In the genomic region with DNA sequence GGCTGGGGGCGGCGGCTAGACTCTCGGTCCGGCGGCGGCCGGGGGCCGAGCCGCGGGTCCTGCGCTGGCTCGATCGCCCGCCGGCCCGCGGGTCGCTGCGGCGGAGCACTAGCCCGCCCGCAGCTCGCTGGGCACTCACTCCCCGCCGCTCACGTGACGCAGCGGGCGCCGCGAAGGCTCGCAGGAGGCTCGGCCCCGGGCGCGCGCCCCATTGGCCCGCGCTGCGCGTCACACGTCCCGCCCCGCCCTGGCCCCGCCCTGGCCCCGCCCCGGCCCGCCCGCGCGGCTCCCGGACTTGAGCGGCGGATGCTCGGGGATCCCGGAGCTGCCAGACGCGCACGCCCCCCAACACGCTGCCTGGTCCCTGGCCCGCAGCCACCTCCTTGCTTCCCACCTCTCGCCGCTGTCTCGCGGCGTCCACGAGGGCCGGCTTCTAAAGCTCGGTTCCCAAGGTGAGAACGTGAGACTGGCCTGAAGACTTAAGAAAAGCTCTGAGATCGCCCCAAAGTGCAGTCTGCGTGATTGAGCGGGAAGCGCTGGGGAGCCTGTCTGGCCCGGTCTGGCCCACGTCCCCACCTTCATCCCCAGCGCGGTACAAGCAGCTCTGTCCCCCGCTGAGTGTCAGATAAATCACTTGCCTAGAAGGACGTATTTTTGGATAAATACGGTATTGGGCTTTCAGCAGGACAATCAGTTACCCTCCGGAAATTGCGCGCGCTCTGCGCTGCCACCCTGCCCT, we compare ENCODE assay signal across 8 cellular contexts. TPM values are rescaled to one million over a fixed set of nuclear protein-coding genes. Genes with fewer than 3 reads are reported as not detected.
DNase-seq lines count a peak whose midpoint lies in the region; ATAC-seq and TF ChIP-seq lines count a peak whose summit lies in the region.

A gene (minus strand): TSS at position 110 of the 739 bp plus-strand sequence. CDS start 4,486 bp downstream, outside the sequence.

- H3K27ac Mint-ChIP-seq in activated naive CD4-positive, alpha-beta T cell treated with anti-CD3 and anti-CD28 coated beads, Interleukin-2, amount 50 U/mL, for 72 hours = no peak within 1 kb of the TSS

- H3K9ac ChIP-seq in SK-N-MC (ENCODE audit: insufficient read length) = peak within 1 kb of the TSS; percentile 64

- peak within 1 kb of the TSS; percentile 78 for H3K4me3 ChIP-seq in SK-N-MC

- no peak within 1 kb of the TSS for H3K27ac ChIP-seq in SK-N-MC

- peak; percentile 81 for ATAC-seq in GM21737 (IDR thresholded peaks at IDR 0.05; ENCODE audit: unreplicated experiment)
- ATAC-seq in activated naive CD4-positive, alpha-beta T cell treated with anti-CD3 and anti-CD28 coated beads, Interleukin-2, amount 50 U/mL, for 72 hours = peak; percentile 95 to 97
- ATAC-seq in omental fat pad (ENCODE audit: low FRiP score) = peak; percentile 86

- no peaks in the 10 kb centered on the region for H3K9me3 ChIP-seq in SK-N-MC (ENCODE audit: low read depth, low read length)

- no peaks in the 10 kb centered on the region for H3K36me3 ChIP-seq in SK-N-MC (ENCODE audit: insufficient read depth, low read length)

- DNase-seq in DMS114 treated with DMSO at 0.1 percent for 48 hours (lab: John Stamatoyannopoulos, UW; ENCODE audit: unreplicated experiment) (peak; percentile 59), KG1 (lab: John Stamatoyannopoulos, UW) (peak; percentile 63), SK-N-MC (ENCODE audit: low read depth, low spot score) (no peak), glomerular visceral epithelial cell (ENCODE audit: extremely low spot score) (peak; percentile 72), omental fat pad (ENCODE audit: low spot score) (peak; percentile 50), superior temporal gyrus (ENCODE audit: extremely low spot score) (peak; percentile 90)
- DNase-seq in activated naive CD4-positive, alpha-beta T cell treated with anti-CD3 and anti-CD28 coated beads, Interleukin-2, amount 50 U/mL, for 72 hours (ENCODE audit: low spot score in 2 of 2) = peak; percentile 80 to 85

- H3K36me3 Mint-ChIP-seq in activated naive CD4-positive, alpha-beta T cell treated with anti-CD3 and anti-CD28 coated beads, Interleukin-2, amount 50 U/mL, for 72 hours = no peaks in the 10 kb centered on the region

- TF ChIP-seq CTCF in omental fat pad (IDR thresholded peaks at IDR 0.05) = no peak

- no peaks in the 10 kb centered on the region for H3K9me3 Mint-ChIP-seq in activated naive CD4-positive, alpha-beta T cell treated with anti-CD3 and anti-CD28 coated beads, Interleukin-2, amount 50 U/mL, for 72 hours

RNA-seq across cellular contexts. Expression of the gene that starts here (rescaled TPM):
- total RNA-seq in activated naive CD4-positive, alpha-beta T cell treated with anti-CD3 and anti-CD28 coated beads, Interleukin-2, amount 50 U/mL, for 72 hours = under 1 TPM in 1 of 2 donors, not detected in 1; 0.68 TPM
- total RNA-seq in omental fat pad = 10 to 100 TPM; 22.3 to 73.1 (median 59.9) TPM

Comparison
In these comparisons a context has a peak if more than half of its experiments do, and no peak if none do; other contexts are left out.
1. RNA of the gene that starts here (total RNA-seq): 22.3 to 73.1 TPM in omental fat pad; 0.68 TPM in activated naive CD4-positive, alpha-beta T cell treated with anti-CD3 and anti-CD28 coated beads, Interleukin-2, amount 50 U/mL, for 72 hours; every median in the first group is over 10 times any median in the second.
2. Peak in DNase-seq and ATAC-seq in activated naive CD4-positive, alpha-beta T cell treated with anti-CD3 and anti-CD28 coated beads, Interleukin-2, amount 50 U/mL, for 72 hours; RNA of the gene not detected or under 1 TPM.
3. Peak in every context shown above with its lines, with median percentiles within 50 percentile points of each other: ATAC-seq.